ENCODE assay signal across 19 cellular contexts in the genomic region with DNA sequence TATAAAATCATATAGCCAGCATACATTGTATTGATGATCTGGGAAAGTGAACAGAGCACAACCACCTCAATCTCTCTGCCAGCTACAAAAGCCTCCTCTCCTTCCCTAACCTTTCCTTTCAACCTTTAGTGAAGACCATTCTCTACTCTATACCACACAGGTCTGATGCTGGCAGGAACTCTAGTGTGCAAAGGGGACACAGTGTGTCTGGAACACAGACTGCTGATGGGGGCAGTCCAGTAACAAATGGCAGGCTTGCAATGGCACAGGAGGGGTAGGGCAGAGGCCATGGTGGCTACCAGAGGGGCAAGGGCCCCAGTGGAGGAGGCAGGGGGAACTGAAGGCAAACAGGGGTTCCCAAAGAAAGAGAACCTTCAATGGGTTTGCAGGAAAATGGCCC.
"Had no signal": no experiment of that assay in that cellular context is flagged by ENCODE, and none has a peak within 500 bp of the region (broad histone marks: within the 10 kb centered on the region; RNA-seq: fewer than 3 reads in every experiment).

No MANE protein-coding gene starts in this region.

- H3K27ac Mint-ChIP-seq: endodermal cell; natural killer cell; stimulated activated effector memory CD8-positive, alpha-beta T cell treated with anti-CD3 and anti-CD28 coated beads, Interleukin-12 subunit alpha, Interleukin-12 subunit beta, amount 100 ng/mL, for 72 hours; stimulated activated naive CD8-positive, alpha-beta T cell treated with anti-CD3 and anti-CD28 coated beads, Interleukin-15, Interleukin-2, amounts not matched to agents 100 ng/mL and 50 ng/mL, for 24 hours had no signal

- H3K4me2 ChIP-seq: smooth muscle cell had no signal

- H3K9me3 Mint-ChIP-seq: neural crest cell; stimulated activated effector memory CD8-positive, alpha-beta T cell treated with anti-CD3 and anti-CD28 coated beads, Interleukin-12 subunit alpha, Interleukin-12 subunit beta, amount 100 ng/mL, for 72 hours; stimulated activated naive CD8-positive, alpha-beta T cell treated with anti-CD3 and anti-CD28 coated beads, Interleukin-15, Interleukin-2, amounts not matched to agents 100 ng/mL and 50 ng/mL, for 24 hours had no signal

- H3K27me3 ChIP-seq: colonic mucosa, ovary, tibial nerve had no signal

- H3K27ac ChIP-seq: colonic mucosa, lower lobe of right lung, ovary, tibial nerve had no signal

- H3K4me1 Mint-ChIP-seq: natural killer cell; neural crest cell; stimulated activated effector memory CD8-positive, alpha-beta T cell treated with anti-CD3 and anti-CD28 coated beads, Interleukin-12 subunit alpha, Interleukin-12 subunit beta, amount 100 ng/mL, for 72 hours had no signal

- H3K4me3 ChIP-seq: colonic mucosa, lower lobe of right lung, mucosa of descending colon, ovary, smooth muscle cell, tibial nerve had no signal

- H3K27me3 Mint-ChIP-seq: stimulated activated naive CD8-positive, alpha-beta T cell treated with anti-CD3 and anti-CD28 coated beads, Interleukin-15, Interleukin-2, amounts not matched to agents 100 ng/mL and 50 ng/mL, for 24 hours had no signal

- H3K36me3 ChIP-seq: colonic mucosa, ovary had no signal

- H3K9me3 ChIP-seq: colonic mucosa, lower lobe of right lung, mucosa of descending colon, ovary, tibial nerve had no signal

- DNase-seq: caudate nucleus; colonic mucosa; dermis blood vessel endothelial cell; endodermal cell; islet precursor cell; lower lobe of right lung; mucosa of descending colon; natural killer cell; ovary; right cardiac atrium; stimulated activated CD4-positive, alpha-beta T cell treated with anti-CD3 and anti-CD28 coated beads, Interleukin-2, amount 100 ng/mL, for 48 hours; stimulated activated CD8-positive, alpha-beta memory T cell treated with anti-CD3 and anti-CD28 coated beads, Interleukin-4, amount 100 ng/mL, for 48 hours had no signal

- FAIRE-seq: frontal cortex had no signal

- H3K4me1 ChIP-seq: colonic mucosa, lower lobe of right lung had no signal

- H3K4me3 Mint-ChIP-seq: endodermal cell; natural killer cell; neural crest cell; stimulated activated effector memory CD8-positive, alpha-beta T cell treated with anti-CD3 and anti-CD28 coated beads, Interleukin-12 subunit alpha, Interleukin-12 subunit beta, amount 100 ng/mL, for 72 hours; stimulated activated naive CD8-positive, alpha-beta T cell treated with anti-CD3 and anti-CD28 coated beads, Interleukin-15, Interleukin-2, amounts not matched to agents 100 ng/mL and 50 ng/mL, for 24 hours had no signal

- ATAC-seq: left lobe of liver; lower lobe of right lung; mucosa of descending colon; natural killer cell; right cardiac atrium; stimulated activated effector memory CD8-positive, alpha-beta T cell treated with anti-CD3 and anti-CD28 coated beads, Interleukin-12 subunit alpha, Interleukin-12 subunit beta, amount 100 ng/mL, for 72 hours had no signal
